Comparison of ENCODE assay signal across 9 cellular contexts in the genomic region with DNA sequence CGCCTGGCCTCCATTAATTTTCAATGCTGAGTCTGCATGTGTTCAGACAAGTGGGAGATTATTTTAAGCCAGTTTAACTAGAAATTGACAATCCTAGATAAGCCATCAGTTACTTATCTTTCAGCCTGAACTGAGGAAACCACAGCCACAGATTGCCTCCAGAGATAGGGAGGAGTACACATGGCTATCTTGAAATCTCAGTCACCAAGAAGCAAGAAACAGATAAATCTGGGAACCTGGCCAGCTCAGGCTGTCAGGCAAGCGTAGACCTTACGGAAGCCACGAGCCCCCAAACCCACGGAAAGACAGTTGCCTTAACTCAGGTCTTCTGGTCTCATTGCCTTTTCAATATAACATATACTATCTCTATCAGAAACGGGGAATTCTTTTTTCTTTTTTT. TPM values are rescaled to one million over a fixed set of nuclear protein-coding genes. Genes with fewer than 3 reads are reported as not detected.
A peak's percentile ranks its signal among the peaks of the same experiment; 100 is the strongest.
DNase-seq lines count a peak whose midpoint lies in the region; ATAC-seq and TF ChIP-seq lines count a peak whose summit lies in the region.
"Had no signal": no experiment of that assay in that cellular context is flagged by ENCODE, and none has a peak within 500 bp of the region (broad histone marks: within the 10 kb centered on the region; RNA-seq: fewer than 3 reads in every experiment).

No MANE protein-coding gene starts in this region.

- peaks cover 44 to 54% (median 48%) of the 10 kb centered on the region in 3 donors for H3K4me1 Mint-ChIP-seq in T-cell
- peaks cover 23 to 51% (median 48%) of the 10 kb centered on the region in 4 donors for H3K4me1 Mint-ChIP-seq in naive thymus-derived CD8-positive, alpha-beta T cell

- DNase-seq in EH (ENCODE audit: low read depth) = peak; percentile 24
- DNase-seq in T-cell = peak; percentile 9 to 71 (median 52)
- DNase-seq in activated T-helper 1 cell treated with Interleukin-2 at 50 U/mL for 16 hours (ENCODE audit: low read depth) = peak; percentile 26
- peak in 9 of 10 donors; percentile 33 to 78 (median 74) for DNase-seq in naive thymus-derived CD8-positive, alpha-beta T cell
- DNase-seq in heart right ventricle = no peak
- no peak for DNase-seq in left lobe of liver (ENCODE audit: low spot score)

- no peaks in the 10 kb centered on the region for H3K9me3 Mint-ChIP-seq in T-cell
- H3K9me3 Mint-ChIP-seq in naive thymus-derived CD8-positive, alpha-beta T cell = no peaks in the 10 kb centered on the region

- no peak for TF ChIP-seq CTCF in heart right ventricle (IDR thresholded peaks at IDR 0.05)

- intact Hi-C loops in heart right ventricle (cut with DNase I) = loop anchor here in 5 of 10 donors (5.0 to 10.0 kb wide), 3 partner anchors 104 to 124 kb away; no protein-coding TSS in a partner anchor

- H3K27ac Mint-ChIP-seq in T-cell = peak overlapping the region; percentile 83 to 88
- peak overlapping the region; percentile 49 to 98 (median 90) for H3K27ac Mint-ChIP-seq in naive thymus-derived CD8-positive, alpha-beta T cell

- H3K27me3 ChIP-seq in heart right ventricle = no peaks in the 10 kb centered on the region
- H3K27me3 ChIP-seq: hepatocyte had no signal

- H3K27ac ChIP-seq in heart right ventricle = no peak overlapping the region

- CTCF ChIA-PET in T-cell (lab: Charles Lee) = interaction anchor here in 1 of 2 donors (0.6 kb wide), 1 partner anchor 18 kb away, joined by 3 read pairs; no protein-coding TSS in a partner anchor

- H3K27me3 Mint-ChIP-seq in T-cell = no peaks in the 10 kb centered on the region
- H3K27me3 Mint-ChIP-seq in naive thymus-derived CD8-positive, alpha-beta T cell = no peaks in the 10 kb centered on the region

- no peaks in the 10 kb centered on the region for H3K36me3 ChIP-seq in heart right ventricle

- 78 to 87% methylated on average over 6 of the region's 6 CpGs for WGBS in heart right ventricle, 2 donors

- POLR2A ChIA-PET in T-cell (lab: Charles Lee) = interaction anchor here in 1 of 2 donors (0.7 kb wide), 1 partner anchor 86 kb away, joined by 3 read pairs; no protein-coding TSS in a partner anchor
- POLR2A ChIA-PET in naive thymus-derived CD8-positive, alpha-beta T cell (lab: Charles Lee) = interaction anchor here (0.7 to 3.2 kb wide), 3 partner anchors 11 to 58 kb away, joined by 3 to 20 read pairs (median 3); partner anchors contain the start of gene RFWD3

- peaks cover 3% of the 10 kb centered on the region for H3K36me3 Mint-ChIP-seq in T-cell
- peaks cover 0 to 6% (median 0%) of the 10 kb centered on the region in 3 donors for H3K36me3 Mint-ChIP-seq in naive thymus-derived CD8-positive, alpha-beta T cell

- no peaks in the 10 kb centered on the region for H3K9me3 ChIP-seq in heart right ventricle

- peak overlapping the region; percentile 41 to 98 (median 59) for H3K4me3 Mint-ChIP-seq in T-cell
- peak overlapping the region; percentile 33 to 83 (median 73) for H3K4me3 Mint-ChIP-seq in naive thymus-derived CD8-positive, alpha-beta T cell

- peak; percentile 14 to 47 (median 22) for ATAC-seq in T-cell (replicated peaks in 1 of 4)
- peak; percentile 45 to 46 for ATAC-seq in naive thymus-derived CD8-positive, alpha-beta T cell
- ATAC-seq in heart right ventricle = no peak
- no peak for ATAC-seq in HG03045 (IDR thresholded peaks at IDR 0.05; ENCODE audit: unreplicated experiment)
- ATAC-seq in left lobe of liver = no peak
- ATAC-seq in HG03520 (IDR thresholded peaks at IDR 0.05; ENCODE audit: unreplicated experiment) = no peak

- peaks cover 0 to 31% (median 22%) of the 10 kb centered on the region in 9 donors for H3K4me1 ChIP-seq in heart right ventricle

- H3K4me3 ChIP-seq in heart right ventricle = no peak overlapping the region
- H3K4me3 ChIP-seq: hepatocyte had no signal

RNA-seq across cellular contexts. Expression of gene GLG1, which starts 2.0 kb away (rescaled TPM):
- total RNA-seq in T-cell = 100 to 1,000 TPM; 159 to 216 (median 167) TPM
- 100 to 1,000 TPM; 192 to 195 TPM for total RNA-seq in naive thymus-derived CD8-positive, alpha-beta T cell
- 100 to 1,000 TPM; 137 to 210 (median 164) TPM for polyA plus RNA-seq in naive thymus-derived CD8-positive, alpha-beta T cell
- 100 to 1,000 TPM in 7 of 10 donors, 10 to 100 TPM in 3; 79.5 to 136 (median 104) TPM for total RNA-seq in heart right ventricle
- 10 to 100 TPM; 25.7 to 39.8 TPM for polyA plus RNA-seq in heart right ventricle
- 49.6 TPM for total RNA-seq in left lobe of liver

RNA-seq across cellular contexts. Expression of gene RFWD3, which starts 57.7 kb away (rescaled TPM):
- total RNA-seq in T-cell (10 to 100 TPM; 42.6 to 52.0 (median 49.0) TPM), heart right ventricle (10 to 100 TPM in 1 of 10 donors, 1 to 10 TPM in 9; 4.6 to 10.2 (median 6.0) TPM), left lobe of liver (8.8 TPM)
- 10 to 100 TPM; 42.0 to 52.3 TPM for total RNA-seq in naive thymus-derived CD8-positive, alpha-beta T cell
- 10 to 100 TPM; 11.3 to 22.6 (median 11.7) TPM for polyA plus RNA-seq in naive thymus-derived CD8-positive, alpha-beta T cell
- polyA plus RNA-seq in heart right ventricle = 1 to 10 TPM; 1.8 to 2.6 TPM

Comparison
In these comparisons a context has a peak if more than half of its experiments do, and no peak if none do; other contexts are left out.
1. DNase-seq: peak in EH (single experiment), T-cell (34 of 34), activated T-helper 1 cell treated with Interleukin-2 at 50 U/mL for 16 hours (single experiment) and naive thymus-derived CD8-positive, alpha-beta T cell (9 of 10); none in heart right ventricle (0 of 2) and left lobe of liver (single experiment).
2. ATAC-seq: peak in T-cell (4 of 4) and naive thymus-derived CD8-positive, alpha-beta T cell (2 of 2); none in heart right ventricle (0 of 8), HG03045 (single experiment), left lobe of liver (single experiment) and HG03520 (single experiment).